Comparison of ENCODE assay signal across 24 cellular contexts in genomic region chrX:101029665-101030064, GRCh38. TPM values are rescaled to one million over a fixed set of nuclear protein-coding genes. Genes with fewer than 3 reads are reported as not detected.
"Had no signal": no experiment of that assay in that cellular context is flagged by ENCODE, and none has a peak within 500 bp of the region (broad histone marks: within the 10 kb centered on the region; RNA-seq: fewer than 3 reads in every experiment).

No MANE protein-coding gene starts in this region.

- H3K27ac ChIP-seq: HL-60, PC-9, Peyer's patch, SJCRH30 had no signal

- ATAC-seq: Right ventricle myocardium inferior, SK-N-SH treated with all-trans-retinoic acid at 6 μM for 48 hours had no signal

- H3K4me1 ChIP-seq: Peyer's patch, SJCRH30 had no signal

- H3K27me3 ChIP-seq: Peyer's patch, SJCRH30 had no signal

- H3K36me3 ChIP-seq: SJCRH30 had no signal

- H3K4me3 ChIP-seq: PC-9, Peyer's patch, SJCRH30 had no signal

- H2AFZ ChIP-seq: PC-9 had no signal

- H3K4me2 ChIP-seq: PC-9 had no signal

- DNase-seq: Kasumi-1, KG1, MM.1S, NCI-H1092 treated with DMSO at 0.1 percent for 48 hours, NCI-H1436, NCI-H187, NCI-H2029, NCI-H2081 treated with DMSO at 0.1 percent for 48 hours, NCI-H2171, NCI-H226, NCI-H446, NCI-H510A, NCI-H524 treated with DMSO at 0.1 percent for 48 hours, NCI-H69, NCI-H774, OCI-M1, PC-9, Peyer's patch, SHP77 treated with DMSO at 0.1 percent for 48 hours, SJCRH30 had no signal

- H3K9me3 ChIP-seq: Peyer's patch, SJCRH30 had no signal

RNA-seq across cellular contexts. Expression of gene TMEM35A, which starts 49.0 kb away (rescaled TPM):
- total RNA-seq: PC-9, RPMI7951 had no signal
